8 cellular contexts compared by ENCODE assay signal in genomic region chr21:28051662-28052061, GRCh38.
DNase-seq lines count a peak whose midpoint lies in the region; TF ChIP-seq lines count a peak whose summit lies in the region.
"Not testable (repeated sequence)": the region's sequence is repeated elsewhere in the genome, so short reads cannot be mapped to it uniquely, and the experiment has no call there.

No MANE protein-coding gene starts in this region.

- DNase-seq in DMS 273 (lab: John Stamatoyannopoulos, UW; ENCODE audit: unreplicated experiment): peak; percentile 27
- peak; percentile 64 for DNase-seq in Karpas-422
- DNase-seq in NT2/D1 (ENCODE audit: low read depth, low spot score): peak; percentile 9
- peak; percentile 73 for DNase-seq in adipocyte (ENCODE audit: low read depth)
- peak; percentile 8 for DNase-seq in endothelial cell (ENCODE audit: low spot score)
- DNase-seq in right atrium auricular region (ENCODE audit: low spot score); thyroid gland: not testable (repeated sequence)
- peak; percentile 1 for DNase-seq in neural crest cell (ENCODE audit: low read depth, low spot score)

- H3K4me3 Mint-ChIP-seq in endothelial cell (ENCODE audit: unreplicated experiment); neural crest cell: not testable (repeated sequence)

- not testable (repeated sequence) for H3K9me3 ChIP-seq in Karpas-422 (ENCODE audit: low read length); NT2/D1 (ENCODE audit: insufficient read depth, low read length); adipocyte (ENCODE audit: control insufficient read depth, low read length); right atrium auricular region; thyroid gland

- H3K4me2 ChIP-seq in Karpas-422 (ENCODE audit: low read depth, low read length, poor library complexity, severe bottlenecking): not testable (repeated sequence)

- not testable (repeated sequence) for H3K27me3 Mint-ChIP-seq in endothelial cell (ENCODE audit: unreplicated experiment); neural crest cell (ENCODE audit: low read depth)

- H3K9ac ChIP-seq in Karpas-422 (ENCODE audit: low read length); NT2/D1 (ENCODE audit: insufficient read length, low read depth); adipocyte (ENCODE audit: low read length): not testable (repeated sequence)

- not testable (repeated sequence) for H3K79me2 ChIP-seq in Karpas-422 (ENCODE audit: low read length)

- not testable (repeated sequence) for H3K4me1 Mint-ChIP-seq in endothelial cell (ENCODE audit: unreplicated experiment)
- peaks cover 14% of the 10 kb centered on the region for H3K4me1 Mint-ChIP-seq in neural crest cell

- H3K4me1 ChIP-seq in Karpas-422 (ENCODE audit: low read length); NT2/D1 (ENCODE audit: insufficient read depth, insufficient read length); adipocyte (ENCODE audit: control insufficient read depth, insufficient read depth, low read length); right atrium auricular region; thyroid gland: not testable (repeated sequence)

- H3K27ac Mint-ChIP-seq in endothelial cell (ENCODE audit: unreplicated experiment); neural crest cell (ENCODE audit: unreplicated experiment): not testable (repeated sequence)

- H3K27me3 ChIP-seq in Karpas-422 (ENCODE audit: low read length); NT2/D1 (ENCODE audit: insufficient read depth, insufficient read length); adipocyte (replicated peaks; ENCODE audit: control insufficient read depth, insufficient read depth, low read length); right atrium auricular region; thyroid gland: not testable (repeated sequence)

- TF ChIP-seq POLR2A in thyroid gland (IDR thresholded peaks at IDR 0.05): not testable (repeated sequence)

- intact Hi-C loops in thyroid gland (cut with DNase I): loop anchor here (10.0 kb wide), 1 partner anchor 347 kb away; no protein-coding TSS in a partner anchor

- H3K4me3 ChIP-seq in Karpas-422 (ENCODE audit: low read length); NT2/D1 (ENCODE audit: insufficient read length, low read depth); adipocyte (ENCODE audit: low read length); right atrium auricular region; thyroid gland (replicated peaks in 1 of 3): not testable (repeated sequence)

- not testable (repeated sequence) for H3K36me3 Mint-ChIP-seq in endothelial cell (ENCODE audit: low read depth, unreplicated experiment); neural crest cell (ENCODE audit: low read depth)

- not testable (repeated sequence) for H3K9me3 Mint-ChIP-seq in endothelial cell (ENCODE audit: unreplicated experiment); neural crest cell

- not testable (repeated sequence) for H3K27ac ChIP-seq in Karpas-422 (ENCODE audit: low read length); right atrium auricular region; thyroid gland

- not testable (repeated sequence) for H2AFZ ChIP-seq in Karpas-422 (ENCODE audit: low read length)

- WGBS in thyroid gland, 2 donors: 18 to 23% methylated on average over 4 of the region's 4 CpGs

- not testable (repeated sequence) for H4K20me1 ChIP-seq in Karpas-422 (ENCODE audit: insufficient read depth, low read depth, low read length)

- H3K9me2 ChIP-seq in Karpas-422 (replicated peaks; ENCODE audit: insufficient read depth, low read length): not testable (repeated sequence)

- TF ChIP-seq CTCF in endothelial cell (IDR thresholded peaks at IDR 0.05; ENCODE audit: unreplicated experiment): peak; percentile 68
- TF ChIP-seq CTCF in right atrium auricular region (IDR thresholded peaks at IDR 0.05): peak; percentile 26 to 72
- TF ChIP-seq CTCF in neural crest cell (conservative IDR thresholded peaks at IDR 0.05): peak; percentile 78
- peak; percentile 30 to 84 (median 59) for TF ChIP-seq CTCF in thyroid gland (IDR thresholded peaks at IDR 0.05)

- H3K36me3 ChIP-seq in Karpas-422 (ENCODE audit: insufficient read depth, low read length); NT2/D1 (ENCODE audit: insufficient read depth, insufficient read length, low read length); adipocyte (ENCODE audit: control insufficient read depth, insufficient read depth, low read length, severe bottlenecking); right atrium auricular region; thyroid gland: not testable (repeated sequence)
